1 cellular context compared by ENCODE assay signal in genomic region chr3:49856181-49857005, GRCh38.
TF ChIP-seq lines count a peak whose summit lies in the region.

A gene with protein sequence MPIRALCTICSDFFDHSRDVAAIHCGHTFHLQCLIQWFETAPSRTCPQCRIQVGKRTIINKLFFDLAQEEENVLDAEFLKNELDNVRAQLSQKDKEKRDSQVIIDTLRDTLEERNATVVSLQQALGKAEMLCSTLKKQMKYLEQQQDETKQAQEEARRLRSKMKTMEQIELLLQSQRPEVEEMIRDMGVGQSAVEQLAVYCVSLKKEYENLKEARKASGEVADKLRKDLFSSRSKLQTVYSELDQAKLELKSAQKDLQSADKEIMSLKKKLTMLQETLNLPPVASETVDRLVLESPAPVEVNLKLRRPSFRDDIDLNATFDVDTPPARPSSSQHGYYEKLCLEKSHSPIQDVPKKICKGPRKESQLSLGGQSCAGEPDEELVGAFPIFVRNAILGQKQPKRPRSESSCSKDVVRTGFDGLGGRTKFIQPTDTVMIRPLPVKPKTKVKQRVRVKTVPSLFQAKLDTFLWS (minus strand): TSS chr3:49856564. CDS start chr3:49856453, 111 bp downstream.

TF ChIP-seq in HepG2, 621 proteins besides CTCF, POLR2A, EP300 and RAD21 (continued from another document and continues in another):
- TF ChIP-seq ZBTB10 (CRISPR knock-in tag; IDR thresholded peaks at IDR 0.05; ENCODE audit: borderline replicate concordance) (0 out of 2 replicates have a peak, but pooled peaks have one; percentile 47), PRDM10 (CRISPR knock-in tag; IDR thresholded peaks at IDR 0.05; ENCODE audit: low read depth) (no peak), NFE2L1 (CRISPR knock-in tag; IDR thresholded peaks at IDR 0.05; ENCODE audit: borderline replicate concordance) (no peak), ZNF646 (CRISPR knock-in tag; IDR thresholded peaks at IDR 0.05) (no peak), ZNF724P (CRISPR knock-in tag; IDR thresholded peaks at IDR 0.05; ENCODE audit: borderline replicate concordance) (peak; percentile 81; the same call in 1 of the 2 replicates), PHF21A (CRISPR knock-in tag; IDR thresholded peaks at IDR 0.05) (no peak), FOXK2 (IDR thresholded peaks at IDR 0.05) (no peak), ZNF569 (CRISPR knock-in tag; IDR thresholded peaks at IDR 0.05; ENCODE audit: borderline replicate concordance) (no peak), SMAD9 (CRISPR knock-in tag; IDR thresholded peaks at IDR 0.05) (no peak), GMEB1 (CRISPR knock-in tag; IDR thresholded peaks at IDR 0.05; ENCODE audit: borderline replicate concordance) (peak; percentile 69; the same call in 1 of the 2 replicates), EHMT2 (IDR thresholded peaks at IDR 0.05; ENCODE audit: borderline replicate concordance, low read depth, low read length) (no peak), ZNF33B (CRISPR knock-in tag; IDR thresholded peaks at IDR 0.05) (no peak), ZSCAN12 (CRISPR knock-in tag; IDR thresholded peaks at IDR 0.05) (no peak), HDAC6 (IDR thresholded peaks at IDR 0.05; ENCODE audit: low read depth, low read length) (no peak), ZNF720 (CRISPR knock-in tag; IDR thresholded peaks at IDR 0.05) (no peak), TOPORS (CRISPR knock-in tag; IDR thresholded peaks at IDR 0.05) (0 out of 2 replicates have a peak, but pooled peaks have one; percentile 29), JDP2 (CRISPR knock-in tag; IDR thresholded peaks at IDR 0.05; ENCODE audit: borderline replicate concordance) (no peak), ZNF576 (CRISPR knock-in tag; IDR thresholded peaks at IDR 0.05) (peak; percentile 82; the same call in 1 of the 2 replicates), TBL1XR1 (IDR thresholded peaks at IDR 0.05; ENCODE audit: borderline replicate concordance, low read length, partially characterized antibody) (no peak), KLF11 (CRISPR knock-in tag; IDR thresholded peaks at IDR 0.05) (no peak), U2AF1 (optimal IDR thresholded peaks at IDR 0.05; ENCODE audit: low read depth, low read length) (no peak), ZBTB46 (CRISPR knock-in tag; IDR thresholded peaks at IDR 0.05; ENCODE audit: borderline replicate concordance) (no peak), TBP (CRISPR knock-in tag; IDR thresholded peaks at IDR 0.05) (no peak), FLYWCH1 (CRISPR knock-in tag; IDR thresholded peaks at IDR 0.05) (no peak), HNF4G (IDR thresholded peaks at IDR 0.05; ENCODE audit: borderline replicate concordance, low read depth, low read length) (no peak), HNF4G (CRISPR knock-in tag; IDR thresholded peaks at IDR 0.05; ENCODE audit: borderline replicate concordance, low read depth) (peak; percentile 41; the same call in 1 of the 2 replicates), SOX6 (IDR thresholded peaks at IDR 0.05) (no peak), SOX6 (CRISPR knock-in tag; IDR thresholded peaks at IDR 0.05) (peak; percentile 55; the same call in 1 of the 2 replicates)
- TF ChIP-seq, protein P1, sequence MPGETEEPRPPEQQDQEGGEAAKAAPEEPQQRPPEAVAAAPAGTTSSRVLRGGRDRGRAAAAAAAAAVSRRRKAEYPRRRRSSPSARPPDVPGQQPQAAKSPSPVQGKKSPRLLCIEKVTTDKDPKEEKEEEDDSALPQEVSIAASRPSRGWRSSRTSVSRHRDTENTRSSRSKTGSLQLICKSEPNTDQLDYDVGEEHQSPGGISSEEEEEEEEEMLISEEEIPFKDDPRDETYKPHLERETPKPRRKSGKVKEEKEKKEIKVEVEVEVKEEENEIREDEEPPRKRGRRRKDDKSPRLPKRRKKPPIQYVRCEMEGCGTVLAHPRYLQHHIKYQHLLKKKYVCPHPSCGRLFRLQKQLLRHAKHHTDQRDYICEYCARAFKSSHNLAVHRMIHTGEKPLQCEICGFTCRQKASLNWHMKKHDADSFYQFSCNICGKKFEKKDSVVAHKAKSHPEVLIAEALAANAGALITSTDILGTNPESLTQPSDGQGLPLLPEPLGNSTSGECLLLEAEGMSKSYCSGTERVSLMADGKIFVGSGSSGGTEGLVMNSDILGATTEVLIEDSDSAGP (CRISPR knock-in tag; IDR thresholded peaks at IDR 0.05; ENCODE audit: borderline replicate concordance) = peak; percentile 83
- TF ChIP-seq, protein P2, sequence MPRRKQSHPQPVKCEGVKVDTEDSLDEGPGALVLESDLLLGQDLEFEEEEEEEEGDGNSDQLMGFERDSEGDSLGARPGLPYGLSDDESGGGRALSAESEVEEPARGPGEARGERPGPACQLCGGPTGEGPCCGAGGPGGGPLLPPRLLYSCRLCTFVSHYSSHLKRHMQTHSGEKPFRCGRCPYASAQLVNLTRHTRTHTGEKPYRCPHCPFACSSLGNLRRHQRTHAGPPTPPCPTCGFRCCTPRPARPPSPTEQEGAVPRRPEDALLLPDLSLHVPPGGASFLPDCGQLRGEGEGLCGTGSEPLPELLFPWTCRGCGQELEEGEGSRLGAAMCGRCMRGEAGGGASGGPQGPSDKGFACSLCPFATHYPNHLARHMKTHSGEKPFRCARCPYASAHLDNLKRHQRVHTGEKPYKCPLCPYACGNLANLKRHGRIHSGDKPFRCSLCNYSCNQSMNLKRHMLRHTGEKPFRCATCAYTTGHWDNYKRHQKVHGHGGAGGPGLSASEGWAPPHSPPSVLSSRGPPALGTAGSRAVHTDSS (CRISPR knock-in tag; conservative IDR thresholded peaks at IDR 0.05) = no peak
- TF ChIP-seq, protein P3, sequence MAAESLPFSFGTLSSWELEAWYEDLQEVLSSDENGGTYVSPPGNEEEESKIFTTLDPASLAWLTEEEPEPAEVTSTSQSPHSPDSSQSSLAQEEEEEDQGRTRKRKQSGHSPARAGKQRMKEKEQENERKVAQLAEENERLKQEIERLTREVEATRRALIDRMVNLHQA (CRISPR knock-in tag; IDR thresholded peaks at IDR 0.05) = no peak
- TF ChIP-seq, protein P4, sequence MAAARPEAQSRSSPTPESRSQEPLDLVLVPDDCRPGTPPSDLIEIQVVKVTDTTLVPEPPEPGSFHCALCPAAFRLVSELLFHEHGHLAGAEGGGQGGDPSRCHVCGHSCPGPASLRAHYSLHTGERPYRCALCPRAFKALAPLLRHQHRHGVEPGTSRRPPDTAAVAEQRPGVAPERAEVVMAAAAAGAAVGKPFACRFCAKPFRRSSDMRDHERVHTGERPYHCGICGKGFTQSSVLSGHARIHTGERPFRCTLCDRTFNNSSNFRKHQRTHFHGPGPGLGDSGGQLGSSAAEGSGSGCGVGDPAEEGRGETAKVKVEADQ (CRISPR knock-in tag; IDR thresholded peaks at IDR 0.05; ENCODE audit: borderline replicate concordance) = no peak
